In genomic region chr17:5629133-5629532, GRCh38 we compare ENCODE assay signal across 16 cellular contexts. TPM values are rescaled to one million over a fixed set of nuclear protein-coding genes. Genes with fewer than 3 reads are reported as not detected.
DNase-seq lines count a peak whose midpoint lies in the region; ATAC-seq and TF ChIP-seq lines count a peak whose summit lies in the region.
"Had no signal": no experiment of that assay in that cellular context is flagged by ENCODE, and none has a peak within 500 bp of the region (broad histone marks: within the 10 kb centered on the region; RNA-seq: fewer than 3 reads in every experiment).

No MANE protein-coding gene starts in this region.

- H3K27ac Mint-ChIP-seq in glutamatergic neuron (ENCODE audit: unreplicated experiment) = peak overlapping the region; percentile 18
- H3K27ac Mint-ChIP-seq: CD4-positive, CD25-positive, alpha-beta regulatory T cell had no signal

- peaks cover 2% of the 10 kb centered on the region for H3K9me3 Mint-ChIP-seq in glutamatergic neuron (ENCODE audit: unreplicated experiment)

- H3K27ac ChIP-seq in left lung = no peak overlapping the region

- H3K36me3 ChIP-seq in left lung = no peaks in the 10 kb centered on the region

- H3K4me1 Mint-ChIP-seq in glutamatergic neuron (ENCODE audit: low read depth, unreplicated experiment) = peaks cover 33% of the 10 kb centered on the region
- H3K4me1 Mint-ChIP-seq: CD4-positive, CD25-positive, alpha-beta regulatory T cell had no signal

- no peak for TF ChIP-seq CTCF in glutamatergic neuron (IDR thresholded peaks at IDR 0.05; ENCODE audit: partially characterized antibody, unreplicated experiment)
- no peak for TF ChIP-seq CTCF in left lung (IDR thresholded peaks at IDR 0.05)

- H3K4me1 ChIP-seq in left lung = no peaks in the 10 kb centered on the region

- no peak for ATAC-seq in left lung

- no peak overlapping the region for H3K4me3 Mint-ChIP-seq in glutamatergic neuron (ENCODE audit: unreplicated experiment)
- H3K4me3 Mint-ChIP-seq: CD4-positive, CD25-positive, alpha-beta regulatory T cell had no signal

- peaks cover 5% of the 10 kb centered on the region for H3K36me3 Mint-ChIP-seq in glutamatergic neuron (ENCODE audit: unreplicated experiment)
- H3K36me3 Mint-ChIP-seq: CD4-positive, CD25-positive, alpha-beta regulatory T cell had no signal

- peaks cover 2% of the 10 kb centered on the region for H3K27me3 Mint-ChIP-seq in glutamatergic neuron (ENCODE audit: unreplicated experiment)

- intact Hi-C loops in left lung (cut with DNase I) = no loop called here

- H3K27me3 ChIP-seq in left lung = peaks cover 0 to 67% of the 10 kb centered on the region in 2 donors

- H3K9me3 ChIP-seq in left lung = no peaks in the 10 kb centered on the region

- no peak overlapping the region for H3K4me3 ChIP-seq in left lung

- DNase-seq in ELR (ENCODE audit: low read depth) = peak; percentile 5
- DNase-seq in NCI-H187 treated with DMSO at 0.1 percent for 48 hours (lab: John Stamatoyannopoulos, UW) = peak; percentile 65
- peak; percentile 22 for DNase-seq in SK-N-DZ (ENCODE audit: low spot score)
- no peak for DNase-seq in glutamatergic neuron
- DNase-seq in activated CD4-positive, CD25-positive, alpha-beta regulatory T cell treated with anti-CD3 and anti-CD28 coated beads, Interleukin-2, amount 50 U/mL, for 72 hours = no peak
- no peak for DNase-seq in left lung
- no peak for DNase-seq in NCI-H1930 (lab: John Stamatoyannopoulos, UW)
- DNase-seq: AML-193; CD4-positive, CD25-positive, alpha-beta regulatory T cell; DMS53; KBM-7; NCI-H1092; NCI-H1694; NCI-H446 treated with DMSO at 0.1 percent for 48 hours; NCI-H748 treated with DMSO at 0.1 percent for 48 hours; SHP77 had no signal

RNA-seq across cellular contexts. Expression of gene NLRP1, which starts 44.8 kb away (rescaled TPM):
- polyA plus RNA-seq in SK-N-DZ (2014; cell fraction: cytosol; rRNA removed) = 53.0 and 58.4 TPM in 2 replicates
- polyA plus RNA-seq in SK-N-DZ (2014; cell fraction: nucleus; rRNA removed) = 61.1 and 63.0 TPM in 2 replicates
- total RNA-seq in glutamatergic neuron (ENCODE audit: unreplicated experiment) (69.5 TPM), left lung (10 to 100 TPM; 16.1 to 19.9 TPM)

Comparison
In these comparisons a context has a peak if more than half of its experiments do, and no peak if none do; other contexts are left out.
1. DNase-seq: peak in ELR (single experiment), NCI-H187 treated with DMSO at 0.1 percent for 48 hours (single experiment) and SK-N-DZ (single experiment); none in glutamatergic neuron (single experiment), activated CD4-positive, CD25-positive, alpha-beta regulatory T cell treated with anti-CD3 and anti-CD28 coated beads, Interleukin-2, amount 50 U/mL, for 72 hours (single experiment), left lung (0 of 2) and NCI-H1930 (0 of 2).